In genomic region chr2:114821055-114821454, GRCh38 we compare ENCODE assay signal across 2 cellular contexts.
A peak's percentile ranks its signal among the peaks of the same experiment; 100 is the strongest.
TF ChIP-seq lines count a peak whose summit lies in the region.

No MANE protein-coding gene starts in this region.

TF ChIP-seq in GM23338, 12 proteins besides CTCF, POLR2A, EP300 and RAD21 (continued from another document):
- TF ChIP-seq REST (IDR thresholded peaks at IDR 0.05; ENCODE audit: unreplicated experiment): no peak
- no peak for TF ChIP-seq EZH2 (IDR thresholded peaks at IDR 0.05; ENCODE audit: low read depth, unreplicated experiment)
- TF ChIP-seq JUNB (IDR thresholded peaks at IDR 0.05; ENCODE audit: unreplicated experiment): no peak
- TF ChIP-seq ZNF331 (CRISPR knock-in tag; IDR thresholded peaks at IDR 0.05; ENCODE audit: low read depth): no peak
- TF ChIP-seq ZNF462 (CRISPR knock-in tag; IDR thresholded peaks at IDR 0.05): no peak
- TF ChIP-seq STAT1 (IDR thresholded peaks at IDR 0.05; ENCODE audit: unreplicated experiment): no peak
- TF ChIP-seq ETS1 (IDR thresholded peaks at IDR 0.05): no peak
- no peak for TF ChIP-seq EZH2phosphoT487 (IDR thresholded peaks at IDR 0.05; ENCODE audit: unreplicated experiment)
- no peak for TF ChIP-seq POLR2AphosphoS5 (IDR thresholded peaks at IDR 0.05; ENCODE audit: low read depth)
- no peak for TF ChIP-seq CREB1 (CRISPR knock-in tag; IDR thresholded peaks at IDR 0.05; ENCODE audit: low read depth)
TF ChIP-seq in GM23338: peak in this region for 0.

TF ChIP-seq in H1, 55 proteins besides CTCF, POLR2A, EP300 and RAD21:
- TF ChIP-seq MAFK (IDR thresholded peaks at IDR 0.05; ENCODE audit: low read depth, low read length) (no peak), TCF12 (IDR thresholded peaks at IDR 0.05; ENCODE audit: low read depth, low read length) (no peak), KDM4A (IDR thresholded peaks at IDR 0.05; ENCODE audit: low read depth, low read length, severe bottlenecking) (no peak), JUND (IDR thresholded peaks at IDR 0.05; ENCODE audit: low read length) (no peak), USF2 (IDR thresholded peaks at IDR 0.05; ENCODE audit: low read length) (no peak), CBX8 (IDR thresholded peaks at IDR 0.05; ENCODE audit: borderline replicate concordance, low read depth, low read length) (no peak), NANOG (IDR thresholded peaks at IDR 0.05; ENCODE audit: insufficient read depth, low read depth, low read length, poor library complexity, severe bottlenecking) (peak; percentile 50), NRF1 (IDR thresholded peaks at IDR 0.05; ENCODE audit: low read depth, low read length) (no peak)
